8 cellular contexts compared by ENCODE assay signal in genomic region chr17:6853764-6854442, GRCh38. TPM values are rescaled to one million over a fixed set of nuclear protein-coding genes. Genes with fewer than 3 reads are reported as not detected.
DNase-seq lines count a peak whose midpoint lies in the region; ATAC-seq and TF ChIP-seq lines count a peak whose summit lies in the region.

No MANE protein-coding gene starts in this region.

- H3K4me1 ChIP-seq in neuronal stem cell (ENCODE audit: control insufficient read depth in 2 of 2, insufficient read depth in 1 of 2, low read depth in 1 of 2, low read length in 2 of 2) = peaks cover 0 to 3% of the 10 kb centered on the region in 2 donors

- no peaks in the 10 kb centered on the region for H3K36me3 ChIP-seq in neuronal stem cell (replicated peaks in 1 of 2; ENCODE audit: control insufficient read depth in 2 of 2, insufficient read depth in 2 of 2, low read length in 2 of 2)

- DNase-seq in DMS153 treated with DMSO at 0.1 percent for 48 hours (lab: John Stamatoyannopoulos, UW; ENCODE audit: unreplicated experiment) = peak; percentile 15
- DNase-seq in NCI-H1436 treated with DMSO at 0.1 percent for 48 hours (lab: John Stamatoyannopoulos, UW) = peak; percentile 16
- DNase-seq in cardiac fibroblast (ENCODE audit: low read depth in 2 of 2) = no peak
- no peak for DNase-seq in neuronal stem cell (ENCODE audit: low spot score)
- DNase-seq in epidermal melanocyte (ENCODE audit: insufficient read length, low spot score) = no peak

- H3K4me3 ChIP-seq in cardiac fibroblast (replicated peaks in 1 of 2; ENCODE audit: low read depth in 2 of 2, low read length in 2 of 2) (no peak overlapping the region), neuronal stem cell (ENCODE audit: low read length in 2 of 2) (peak overlapping the region in 1 of 2 donors; percentile 70)

- H2BK120ac ChIP-seq in neuronal stem cell (ENCODE audit: low read depth, low read length) = no peak overlapping the region

- no peak overlapping the region for H2BK15ac ChIP-seq in neuronal stem cell (ENCODE audit: low read length)

- no peaks in the 10 kb centered on the region for H3K9me3 ChIP-seq in neuronal stem cell (replicated peaks in 1 of 2; ENCODE audit: control insufficient read depth in 2 of 2, insufficient read depth in 1 of 2, low read depth in 1 of 2, low read length in 2 of 2)

- peak overlapping the region; percentile 87 for H3K4ac ChIP-seq in neuronal stem cell (ENCODE audit: low read length)

- TF ChIP-seq CTCF in cardiac fibroblast (IDR thresholded peaks at IDR 0.05; ENCODE audit: low read depth, low read length) = peak; percentile 27

- H3K9ac ChIP-seq in neuronal stem cell (ENCODE audit: low read depth, low read length, poor library complexity) = no peak overlapping the region

- no peak overlapping the region for H2BK5ac ChIP-seq in neuronal stem cell (ENCODE audit: low read length)

- peak overlapping the region; percentile 78 for H2AFZ ChIP-seq in neuronal stem cell (ENCODE audit: low read length)

- no peak overlapping the region for H4K8ac ChIP-seq in neuronal stem cell (ENCODE audit: low read depth, low read length)

- no peak overlapping the region for H3K14ac ChIP-seq in neuronal stem cell (ENCODE audit: low read length)

- H2AK5ac ChIP-seq in neuronal stem cell (ENCODE audit: low read depth, low read length) = no peak overlapping the region

- no peaks in the 10 kb centered on the region for H3K79me1 ChIP-seq in neuronal stem cell (ENCODE audit: low read depth, low read length)

- no peak overlapping the region for H3K27ac ChIP-seq in neuronal stem cell (replicated peaks; ENCODE audit: low read length)

- no peak for ATAC-seq in GM21381 (IDR thresholded peaks at IDR 0.05; ENCODE audit: unreplicated experiment)
- ATAC-seq in GM21737 (IDR thresholded peaks at IDR 0.05; ENCODE audit: unreplicated experiment) = no peak
- no peak for ATAC-seq in GM18867 (IDR thresholded peaks at IDR 0.05; ENCODE audit: unreplicated experiment)

- no CpG with 5 or more reads among the region's 19 CpGs for WGBS in neuronal stem cell (ENCODE audit: extremely low coverage in 2 of 2, insufficient read length in 2 of 2, insufficient replicate concordance in 1 of 2), 2 donors

- H4K91ac ChIP-seq in neuronal stem cell (ENCODE audit: low read depth, low read length, poor library complexity) = no peak overlapping the region

- no peaks in the 10 kb centered on the region for H3K27me3 ChIP-seq in neuronal stem cell (ENCODE audit: control insufficient read depth in 3 of 3, insufficient read depth in 3 of 3, low read depth in 1 of 3, low read length in 3 of 3)

- no peak overlapping the region for H2BK12ac ChIP-seq in neuronal stem cell (ENCODE audit: low read length)

- H3K4me2 ChIP-seq in neuronal stem cell (ENCODE audit: insufficient read depth, low read length, poor library complexity, severe bottlenecking) = peak overlapping the region; percentile 44

- no peak overlapping the region for H3K18ac ChIP-seq in neuronal stem cell (ENCODE audit: low read length)

- no peak overlapping the region for H3K23ac ChIP-seq in neuronal stem cell (ENCODE audit: low read depth, low read length, poor library complexity)

RNA-seq across cellular contexts. Expression of gene TEKT1, which starts 22.4 kb away (rescaled TPM):
- polyA plus RNA-seq in neuronal stem cell (2013, experiment 1 of 2) = 0.31 TPM
- 0.11 TPM for polyA plus RNA-seq in neuronal stem cell (2013, experiment 2 of 2)

Comparison
In these comparisons a context has a peak if more than half of its experiments do, and no peak if none do; other contexts are left out.
1. DNase-seq: peak in DMS153 treated with DMSO at 0.1 percent for 48 hours (single experiment) and NCI-H1436 treated with DMSO at 0.1 percent for 48 hours (single experiment); none in cardiac fibroblast (0 of 2), neuronal stem cell (single experiment) and epidermal melanocyte (single experiment).